Comparison of ENCODE assay signal across 11 cellular contexts in genomic region chr19:15299568-15300409, GRCh38. TPM values are rescaled to one million over a fixed set of nuclear protein-coding genes. Genes with fewer than 3 reads are reported as not detected.
A peak's percentile ranks its signal among the peaks of the same experiment; 100 is the strongest.
DNase-seq lines count a peak whose midpoint lies in the region; ATAC-seq, FAIRE-seq and TF ChIP-seq lines count a peak whose summit lies in the region.
"Had no signal": no experiment of that assay in that cellular context is flagged by ENCODE, and none has a peak within 500 bp of the region (broad histone marks: within the 10 kb centered on the region; RNA-seq: fewer than 3 reads in every experiment).

No MANE protein-coding gene starts in this region.

- H3K4me3 Mint-ChIP-seq in activated CD4-positive, alpha-beta T cell treated with anti-CD3 and anti-CD28 coated beads, Interleukin-2, amount 10 ng/mL, durations not matched to agents 24 days and 14 days: peak overlapping the region; percentile 15
- H3K4me3 Mint-ChIP-seq in stimulated activated effector memory CD8-positive, alpha-beta T cell treated with anti-CD3 and anti-CD28 coated beads, Interleukin-12 subunit alpha, Interleukin-12 subunit beta, amount 100 ng/mL, for 72 hours: peak overlapping the region; percentile 72

- H3K4me1 Mint-ChIP-seq in activated CD4-positive, alpha-beta T cell treated with anti-CD3 and anti-CD28 coated beads, Interleukin-2, amount 10 ng/mL, durations not matched to agents 24 days and 14 days: peaks cover 76% of the 10 kb centered on the region
- H3K4me1 Mint-ChIP-seq in stimulated activated effector memory CD8-positive, alpha-beta T cell treated with anti-CD3 and anti-CD28 coated beads, Interleukin-12 subunit alpha, Interleukin-12 subunit beta, amount 100 ng/mL, for 72 hours: peaks cover 89% of the 10 kb centered on the region

- no peak for TF ChIP-seq CTCF in VCaP (conservative IDR thresholded peaks at IDR 0.05)
- no peak for TF ChIP-seq CTCF in fibroblast of lung (conservative IDR thresholded peaks at IDR 0.05 in 1 of 2, IDR thresholded peaks at IDR 0.05 in 1 of 2; ENCODE audit: low read depth in 1 of 2, low read length in 2 of 2)
- no peak for TF ChIP-seq CTCF in D721Med (IDR thresholded peaks at IDR 0.05; ENCODE audit: insufficient read depth, missing control alignments)

- no peaks in the 10 kb centered on the region for H3K36me3 ChIP-seq in fibroblast of lung (ENCODE audit: control insufficient read depth, insufficient read depth, low read length)
- H3K36me3 ChIP-seq: tibial nerve had no signal

- no peak for DNase-seq in activated CD4-positive, alpha-beta T cell treated with anti-CD3 and anti-CD28 coated beads, Interleukin-2, amount 10 ng/mL, durations not matched to agents 24 days and 14 days
- DNase-seq in activated CD4-positive, alpha-beta T cell treated with anti-CD3 and anti-CD28 coated beads for 4 hours: no peak
- DNase-seq in fibroblast of lung (ENCODE audit: low read depth in 2 of 2) (peak; percentile 74 to 83), DMS79 (lab: John Stamatoyannopoulos, UW) (no peak), D721Med (ENCODE audit: insufficient read length, low spot score) (no peak), germinal center (ENCODE audit: low spot score) (no peak)
- no peak for DNase-seq in stimulated activated effector memory CD8-positive, alpha-beta T cell treated with anti-CD3 and anti-CD28 coated beads, Interleukin-12 subunit alpha, Interleukin-12 subunit beta, amount 100 ng/mL, for 72 hours (ENCODE audit: low spot score in 2 of 2)
- DNase-seq: NCI-H1048; stimulated activated CD4-positive, alpha-beta T cell treated with anti-CD3 and anti-CD28 coated beads, Interleukin-12 subunit alpha, Interleukin-12 subunit beta, amount 100 ng/mL, for 4 hours had no signal

- no peaks in the 10 kb centered on the region for H3K27me3 ChIP-seq in fibroblast of lung (ENCODE audit: control insufficient read depth, insufficient read depth, low read length)
- H3K27me3 ChIP-seq: tibial nerve had no signal

- no peak overlapping the region for H2AFZ ChIP-seq in fibroblast of lung (ENCODE audit: low read length)

- H3K9ac ChIP-seq in fibroblast of lung (ENCODE audit: insufficient read depth, low read length): no peak overlapping the region

- intact Hi-C loops in activated CD4-positive, alpha-beta T cell treated with anti-CD3 and anti-CD28 coated beads, Interleukin-2, amount 10 ng/mL, durations not matched to agents 24 days and 14 days (cut with micrococcal nuclease): loop anchor here (1.0 to 5.0 kb wide), 4 partner anchors 16 to 168 kb away; no protein-coding TSS in a partner anchor

- no peaks in the 10 kb centered on the region for H3K9me3 Mint-ChIP-seq in activated CD4-positive, alpha-beta T cell treated with anti-CD3 and anti-CD28 coated beads, Interleukin-2, amount 10 ng/mL, durations not matched to agents 24 days and 14 days
- H3K9me3 Mint-ChIP-seq in stimulated activated effector memory CD8-positive, alpha-beta T cell treated with anti-CD3 and anti-CD28 coated beads, Interleukin-12 subunit alpha, Interleukin-12 subunit beta, amount 100 ng/mL, for 72 hours: no peaks in the 10 kb centered on the region

- no peak overlapping the region for H3K4me3 ChIP-seq in fibroblast of lung (replicated peaks in 1 of 4; ENCODE audit: control extremely low read depth in 1 of 4, insufficient read depth in 1 of 4, low read depth in 3 of 4, low read length in 4 of 4)
- H3K4me3 ChIP-seq: tibial nerve had no signal

- H3K27ac ChIP-seq in VCaP (0 out of 2 replicates have a peak overlapping the region, but pooled peaks have one; percentile 3), fibroblast of lung (ENCODE audit: insufficient read depth, low read length) (peak overlapping the region; percentile 60)

- no peak for FAIRE-seq in D721Med (lab: Jason Lieb, UNC)

- H3K9me3 ChIP-seq in fibroblast of lung (ENCODE audit: control insufficient read depth, insufficient read depth, low read depth, low read length): no peaks in the 10 kb centered on the region
- H3K9me3 ChIP-seq: tibial nerve had no signal

- peak overlapping the region; percentile 96 for H3K27ac Mint-ChIP-seq in activated CD4-positive, alpha-beta T cell treated with anti-CD3 and anti-CD28 coated beads, Interleukin-2, amount 10 ng/mL, durations not matched to agents 24 days and 14 days
- peak overlapping the region; percentile 99 for H3K27ac Mint-ChIP-seq in stimulated activated effector memory CD8-positive, alpha-beta T cell treated with anti-CD3 and anti-CD28 coated beads, Interleukin-12 subunit alpha, Interleukin-12 subunit beta, amount 100 ng/mL, for 72 hours

- peaks cover 12% of the 10 kb centered on the region for H3K36me3 Mint-ChIP-seq in activated CD4-positive, alpha-beta T cell treated with anti-CD3 and anti-CD28 coated beads, Interleukin-2, amount 10 ng/mL, durations not matched to agents 24 days and 14 days (ENCODE audit: low read depth)
- H3K36me3 Mint-ChIP-seq in stimulated activated effector memory CD8-positive, alpha-beta T cell treated with anti-CD3 and anti-CD28 coated beads, Interleukin-12 subunit alpha, Interleukin-12 subunit beta, amount 100 ng/mL, for 72 hours: peaks cover 42% of the 10 kb centered on the region

- H3K4me2 ChIP-seq in fibroblast of lung (ENCODE audit: extremely low read depth, insufficient read depth, low read length): no peak overlapping the region

- ATAC-seq in stimulated activated effector memory CD8-positive, alpha-beta T cell treated with anti-CD3 and anti-CD28 coated beads, Interleukin-12 subunit alpha, Interleukin-12 subunit beta, amount 100 ng/mL, for 72 hours: no peak

- H3K27me3 Mint-ChIP-seq in activated CD4-positive, alpha-beta T cell treated with anti-CD3 and anti-CD28 coated beads, Interleukin-2, amount 10 ng/mL, durations not matched to agents 24 days and 14 days: no peaks in the 10 kb centered on the region

- peaks cover 54% of the 10 kb centered on the region for H3K4me1 ChIP-seq in fibroblast of lung (ENCODE audit: control insufficient read depth, extremely low read depth, insufficient read depth, low read length)

- peaks cover 93% of the 10 kb centered on the region for H3K79me2 ChIP-seq in fibroblast of lung (ENCODE audit: control insufficient read depth, insufficient read depth, low read length)

- peaks cover 16% of the 10 kb centered on the region for H4K20me1 ChIP-seq in fibroblast of lung (ENCODE audit: control insufficient read depth, extremely low read depth, insufficient read depth, low read length)

RNA-seq across cellular contexts. Expression of gene BRD4, which starts 32.5 kb away (rescaled TPM):
- total RNA-seq in activated CD4-positive, alpha-beta T cell treated with anti-CD3 and anti-CD28 coated beads, Interleukin-2, amount 10 ng/mL, durations not matched to agents 24 days and 14 days: 109 TPM in 2 replicates
- 9.8 and 20.1 TPM in 2 replicates for total RNA-seq in fibroblast of lung
- polyA plus RNA-seq in fibroblast of lung: 9.9 and 13.3 TPM in 2 replicates
- polyA plus RNA-seq in fibroblast of lung (2012): 47.8 and 58.5 TPM in 2 replicates
- polyA minus RNA-seq in fibroblast of lung (ENCODE audit: low replicate concordance): 186 and 192 TPM in 2 replicates

Comparison
In these comparisons a context has a peak if more than half of its experiments do, and no peak if none do; other contexts are left out.
1. DNase-seq: peak in fibroblast of lung (2 of 2); none in activated CD4-positive, alpha-beta T cell treated with anti-CD3 and anti-CD28 coated beads, Interleukin-2, amount 10 ng/mL, durations not matched to agents 24 days and 14 days (single experiment), activated CD4-positive, alpha-beta T cell treated with anti-CD3 and anti-CD28 coated beads for 4 hours (0 of 2), stimulated activated effector memory CD8-positive, alpha-beta T cell treated with anti-CD3 and anti-CD28 coated beads, Interleukin-12 subunit alpha, Interleukin-12 subunit beta, amount 100 ng/mL, for 72 hours (0 of 2), DMS79 (single experiment), D721Med (single experiment) and germinal center (single experiment).